In the genomic region with DNA sequence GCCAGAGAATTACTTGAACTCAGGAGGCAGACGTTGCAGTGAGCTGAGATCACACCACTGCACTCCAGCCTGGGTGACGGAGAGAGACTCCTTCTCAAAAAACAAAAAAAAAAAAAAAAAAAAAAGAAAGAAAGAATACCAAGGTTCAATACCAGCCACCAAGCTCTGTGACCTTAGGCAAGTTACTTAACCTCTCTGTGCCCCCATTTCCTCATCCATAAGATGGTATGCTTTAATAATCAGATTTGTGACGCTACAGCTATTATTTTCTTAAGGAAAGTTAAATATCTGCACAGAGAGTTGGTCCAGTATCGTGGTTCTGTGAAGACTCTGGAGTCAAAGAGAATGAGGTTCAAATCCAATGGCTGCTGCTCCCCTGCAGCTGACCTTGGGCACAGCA, we compare ENCODE assay signal across 2 cellular contexts.
A peak's percentile ranks its signal among the peaks of the same experiment; 100 is the strongest.
TF ChIP-seq lines count a peak whose summit lies in the region.

No MANE protein-coding gene starts in this region.

TF ChIP-seq in HepG2, 621 proteins besides CTCF, POLR2A, EP300 and RAD21:
- TF ChIP-seq ZNF3 (CRISPR knock-in tag; IDR thresholded peaks at IDR 0.05), result no peak
- TF ChIP-seq ZNF382 (CRISPR knock-in tag; IDR thresholded peaks at IDR 0.05; ENCODE audit: borderline replicate concordance), result no peak
- TF ChIP-seq ZNF768 (CRISPR knock-in tag; IDR thresholded peaks at IDR 0.05), result peak; percentile 24; the same call in 1 of the 2 replicates
- no peak for TF ChIP-seq NFYC (CRISPR knock-in tag; IDR thresholded peaks at IDR 0.05)
- TF ChIP-seq ZNF30 (CRISPR knock-in tag; IDR thresholded peaks at IDR 0.05), result no peak
- TF ChIP-seq, protein P1, sequence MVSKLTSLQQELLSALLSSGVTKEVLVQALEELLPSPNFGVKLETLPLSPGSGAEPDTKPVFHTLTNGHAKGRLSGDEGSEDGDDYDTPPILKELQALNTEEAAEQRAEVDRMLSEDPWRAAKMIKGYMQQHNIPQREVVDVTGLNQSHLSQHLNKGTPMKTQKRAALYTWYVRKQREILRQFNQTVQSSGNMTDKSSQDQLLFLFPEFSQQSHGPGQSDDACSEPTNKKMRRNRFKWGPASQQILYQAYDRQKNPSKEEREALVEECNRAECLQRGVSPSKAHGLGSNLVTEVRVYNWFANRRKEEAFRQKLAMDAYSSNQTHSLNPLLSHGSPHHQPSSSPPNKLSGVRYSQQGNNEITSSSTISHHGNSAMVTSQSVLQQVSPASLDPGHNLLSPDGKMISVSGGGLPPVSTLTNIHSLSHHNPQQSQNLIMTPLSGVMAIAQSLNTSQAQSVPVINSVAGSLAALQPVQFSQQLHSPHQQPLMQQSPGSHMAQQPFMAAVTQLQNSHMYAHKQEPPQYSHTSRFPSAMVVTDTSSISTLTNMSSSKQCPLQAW (CRISPR knock-in tag; IDR thresholded peaks at IDR 0.05), result no peak
- TF ChIP-seq MTA3 (CRISPR knock-in tag; IDR thresholded peaks at IDR 0.05), result no peak

TF ChIP-seq in H1, 55 proteins besides CTCF, POLR2A, EP300 and RAD21:
- TF ChIP-seq POU5F1 (IDR thresholded peaks at IDR 0.05; ENCODE audit: low read depth, low read length) (no peak), SUZ12 (IDR thresholded peaks at IDR 0.05; ENCODE audit: low read length) (no peak), TAF7 (optimal IDR thresholded peaks at IDR 0.05; ENCODE audit: borderline replicate concordance, low read depth, low read length) (no peak), BCL11A (IDR thresholded peaks at IDR 0.05; ENCODE audit: low read depth in 2 of 2, low read length in 2 of 2) (no peak), GABPA (IDR thresholded peaks at IDR 0.05; ENCODE audit: borderline replicate concordance, insufficient read depth, low read length) (no peak), RBBP5 (IDR thresholded peaks at IDR 0.05; ENCODE audit: borderline replicate concordance, low read depth, low read length) (no peak), CBX8 (IDR thresholded peaks at IDR 0.05; ENCODE audit: borderline replicate concordance, low read depth, low read length) (no peak), MAX (IDR thresholded peaks at IDR 0.05) (no peak), CTBP2 (IDR thresholded peaks at IDR 0.05; ENCODE audit: borderline replicate concordance, insufficient read depth, insufficient read length, low read length) (no peak), CREB1 (IDR thresholded peaks at IDR 0.05) (no peak), SP1 (IDR thresholded peaks at IDR 0.05; ENCODE audit: low read depth, low read length) (no peak), KDM1A (IDR thresholded peaks at IDR 0.05; ENCODE audit: borderline replicate concordance, low read length) (no peak), SP4 (IDR thresholded peaks at IDR 0.05; ENCODE audit: low read length) (no peak), RFX5 (IDR thresholded peaks at IDR 0.05; ENCODE audit: borderline replicate concordance, low read depth, low read length) (no peak), GTF2F1 (IDR thresholded peaks at IDR 0.05; ENCODE audit: borderline replicate concordance, low read depth, low read length) (no peak), TAF1 (IDR thresholded peaks at IDR 0.05; ENCODE audit: low read depth, low read length) (no peak), TEAD4 (IDR thresholded peaks at IDR 0.05; ENCODE audit: low read depth, low read length) (no peak)
TF ChIP-seq in H1: peak in this region for 0.
